17 cellular contexts compared by ENCODE assay signal in genomic region chr3:56838441-56838840, GRCh38. TPM values are rescaled to one million over a fixed set of nuclear protein-coding genes. Genes with fewer than 3 reads are reported as not detected.
DNase-seq lines count a peak whose midpoint lies in the region; ATAC-seq, FAIRE-seq and TF ChIP-seq lines count a peak whose summit lies in the region.
"Had no signal": no experiment of that assay in that cellular context is flagged by ENCODE, and none has a peak within 500 bp of the region (broad histone marks: within the 10 kb centered on the region; RNA-seq: fewer than 3 reads in every experiment).

No MANE protein-coding gene starts in this region.

- H3K9me3 ChIP-seq in smooth muscle cell (replicated peaks; ENCODE audit: low read depth), result no peaks in the 10 kb centered on the region
- H3K9me3 ChIP-seq in small intestine (ENCODE audit: control insufficient read depth, low read depth), result no peaks in the 10 kb centered on the region
- H3K9me3 ChIP-seq: BLaER1 had no signal

- no peak for ATAC-seq in foreskin keratinocyte

- H3K4me3 ChIP-seq in smooth muscle cell (no peak overlapping the region), small intestine (ENCODE audit: low read depth in 1 of 2, low read length in 2 of 2) (no peak overlapping the region)
- H3K4me3 ChIP-seq: BLaER1 had no signal

- no peaks in the 10 kb centered on the region for H4K20me1 ChIP-seq in smooth muscle cell (ENCODE audit: low read depth)
- H4K20me1 ChIP-seq: BLaER1 had no signal

- H3K27ac ChIP-seq in foreskin keratinocyte, result peak overlapping the region; percentile 19
- peak overlapping the region; percentile 96 for H3K27ac ChIP-seq in smooth muscle cell (ENCODE audit: low read depth)
- no peak overlapping the region for H3K27ac ChIP-seq in small intestine (ENCODE audit: low read depth in 1 of 2, low read length in 1 of 2)
- H3K27ac ChIP-seq: BLaER1 had no signal

- H3K4me3 Mint-ChIP-seq in activated T-helper 1 cell treated with anti-CD3 and anti-CD28 coated beads, Interleukin-12 subunit alpha, Interleukin-12 subunit beta, Interleukin-2, Interleukin-4 antibody, amounts not matched to agents 30 ng/mL and 10 ng/mL and 1 ng/mL, durations not matched to agents 14 hours and 24 hours and 36 hours, result no peak overlapping the region

- H3K27me3 ChIP-seq in foreskin keratinocyte (no peaks in the 10 kb centered on the region), smooth muscle cell (ENCODE audit: low read depth) (no peaks in the 10 kb centered on the region), small intestine (ENCODE audit: control insufficient read depth in 2 of 2, insufficient read depth in 2 of 2, low read length in 2 of 2) (no peaks in the 10 kb centered on the region)
- H3K27me3 ChIP-seq: BLaER1 had no signal

- H3K4me1 ChIP-seq in foreskin keratinocyte (peaks cover 32% of the 10 kb centered on the region), smooth muscle cell (ENCODE audit: low read depth) (peaks cover 32% of the 10 kb centered on the region), small intestine (ENCODE audit: control insufficient read depth in 2 of 2, insufficient read depth in 1 of 2, low read depth in 1 of 2, low read length in 1 of 2) (no peaks in the 10 kb centered on the region)

- H3K36me3 ChIP-seq in smooth muscle cell (ENCODE audit: low read depth) (no peaks in the 10 kb centered on the region), small intestine (ENCODE audit: control insufficient read depth in 2 of 2, insufficient read depth in 2 of 2, low read length in 2 of 2) (no peaks in the 10 kb centered on the region)
- H3K36me3 ChIP-seq: BLaER1 had no signal

- peaks cover 13% of the 10 kb centered on the region for H3K4me1 Mint-ChIP-seq in activated T-helper 1 cell treated with anti-CD3 and anti-CD28 coated beads, Interleukin-12 subunit alpha, Interleukin-12 subunit beta, Interleukin-2, Interleukin-4 antibody, amounts not matched to agents 30 ng/mL and 10 ng/mL and 1 ng/mL, durations not matched to agents 14 hours and 24 hours and 36 hours (ENCODE audit: low read depth)

- H3K9ac ChIP-seq in smooth muscle cell (ENCODE audit: low read depth), result peak overlapping the region; percentile 9
- H3K9ac ChIP-seq: BLaER1 had no signal

- no peak overlapping the region for H2AFZ ChIP-seq in smooth muscle cell (ENCODE audit: low read depth)

- H3K27ac Mint-ChIP-seq in activated T-helper 1 cell treated with anti-CD3 and anti-CD28 coated beads, Interleukin-12 subunit alpha, Interleukin-12 subunit beta, Interleukin-2, Interleukin-4 antibody, amounts not matched to agents 30 ng/mL and 10 ng/mL and 1 ng/mL, durations not matched to agents 14 hours and 24 hours and 36 hours, result no peak overlapping the region

- H3K36me3 Mint-ChIP-seq in activated T-helper 1 cell treated with anti-CD3 and anti-CD28 coated beads, Interleukin-12 subunit alpha, Interleukin-12 subunit beta, Interleukin-2, Interleukin-4 antibody, amounts not matched to agents 30 ng/mL and 10 ng/mL and 1 ng/mL, durations not matched to agents 14 hours and 24 hours and 36 hours (ENCODE audit: low read depth), result peaks cover 6% of the 10 kb centered on the region

- DNase-seq in NCI-H2171 treated with DMSO at 0.1 percent for 48 hours (lab: John Stamatoyannopoulos, UW) (peak; percentile 40), NCI-H2171 (lab: John Stamatoyannopoulos, UW) (no peak), NCI-H524 (lab: John Stamatoyannopoulos, UW) (peak; percentile 12 to 72), foreskin keratinocyte (no peak), smooth muscle cell (lab: John Stamatoyannopoulos, UW; ENCODE audit: unreplicated experiment) (no peak), NCI-H128 (lab: John Stamatoyannopoulos, UW; ENCODE audit: unreplicated experiment) (no peak), small intestine (no peak)
- no peak for DNase-seq in activated T-helper 1 cell treated with anti-CD3 and anti-CD28 coated beads, Interleukin-12 subunit alpha, Interleukin-12 subunit beta, Interleukin-2, Interleukin-4 antibody, amounts not matched to agents 30 ng/mL and 10 ng/mL and 1 ng/mL, durations not matched to agents 14 hours and 24 hours and 36 hours (ENCODE audit: low spot score)
- DNase-seq: 8988T, H7, NCI-H1436 treated with DMSO at 0.1 percent for 48 hours, NCI-H2081, NCI-H226, NCI-H774, SHP77 treated with DMSO at 0.1 percent for 48 hours had no signal

- intact Hi-C loops in activated T-helper 1 cell treated with anti-CD3 and anti-CD28 coated beads, Interleukin-12 subunit alpha, Interleukin-12 subunit beta, Interleukin-2, Interleukin-4 antibody, amounts not matched to agents 30 ng/mL and 10 ng/mL and 1 ng/mL, durations not matched to agents 14 hours and 24 hours and 36 hours (cut with micrococcal nuclease), result loop anchor here (2.0 kb wide), 1 partner anchor 24 kb away; no protein-coding TSS in a partner anchor

- H3K79me2 ChIP-seq in smooth muscle cell (ENCODE audit: low read depth), result no peaks in the 10 kb centered on the region

- TF ChIP-seq CTCF in foreskin keratinocyte (conservative IDR thresholded peaks at IDR 0.05), result no peak
- no peak for TF ChIP-seq CTCF in smooth muscle cell (IDR thresholded peaks at IDR 0.05; ENCODE audit: borderline replicate concordance, insufficient read depth, poor library complexity, severe bottlenecking)

- H3F3A ChIP-seq in smooth muscle cell (ENCODE audit: low read depth), result peaks cover 25% of the 10 kb centered on the region

- H3K9me3 Mint-ChIP-seq in activated T-helper 1 cell treated with anti-CD3 and anti-CD28 coated beads, Interleukin-12 subunit alpha, Interleukin-12 subunit beta, Interleukin-2, Interleukin-4 antibody, amounts not matched to agents 30 ng/mL and 10 ng/mL and 1 ng/mL, durations not matched to agents 14 hours and 24 hours and 36 hours, result no peaks in the 10 kb centered on the region

- no peak for FAIRE-seq in small intestine (lab: Jason Lieb, UNC)
- FAIRE-seq: RCC 7860 had no signal

- peak overlapping the region; percentile 65 for H3K4me2 ChIP-seq in smooth muscle cell
- H3K4me2 ChIP-seq: BLaER1 had no signal

- no peaks in the 10 kb centered on the region for H3K27me3 Mint-ChIP-seq in activated T-helper 1 cell treated with anti-CD3 and anti-CD28 coated beads, Interleukin-12 subunit alpha, Interleukin-12 subunit beta, Interleukin-2, Interleukin-4 antibody, amounts not matched to agents 30 ng/mL and 10 ng/mL and 1 ng/mL, durations not matched to agents 14 hours and 24 hours and 36 hours (ENCODE audit: insufficient read depth)

- 32% methylated on average over 4 of the region's 4 CpGs for WGBS in smooth muscle cell (ENCODE audit: low lambda C conversion rate)
- WGBS in small intestine, 3 donors, result 62 to 81% (median 67%) methylated on average over 4 of the region's 4 CpGs

RNA-seq across cellular contexts. Expression of gene ARHGEF3, which starts 36.7 kb away (rescaled TPM):
- total RNA-seq in foreskin keratinocyte, result 28.1 and 46.1 TPM in 2 replicates
- polyA plus RNA-seq in foreskin keratinocyte, result 10.5 and 18.4 TPM in 2 replicates
- 131 and 139 TPM in 2 replicates for total RNA-seq in smooth muscle cell
- 90.5 and 137 TPM in 2 replicates for polyA plus RNA-seq in smooth muscle cell
- 59.2 and 64.1 TPM in 2 replicates for total RNA-seq in activated T-helper 1 cell treated with anti-CD3 and anti-CD28 coated beads, Interleukin-12 subunit alpha, Interleukin-12 subunit beta, Interleukin-2, Interleukin-4 antibody, amounts not matched to agents 30 ng/mL and 10 ng/mL and 1 ng/mL, durations not matched to agents 14 hours and 24 hours and 36 hours
- 1 to 10 TPM; 1.6 to 9.0 (median 4.6) TPM for polyA plus RNA-seq in small intestine

Comparison
In these comparisons a context has a peak if more than half of its experiments do, and no peak if none do; other contexts are left out.
1. DNase-seq: peak in NCI-H2171 treated with DMSO at 0.1 percent for 48 hours (single experiment) and NCI-H524 (2 of 2); none in NCI-H2171 (single experiment), foreskin keratinocyte (0 of 2), smooth muscle cell (single experiment), activated T-helper 1 cell treated with anti-CD3 and anti-CD28 coated beads, Interleukin-12 subunit alpha, Interleukin-12 subunit beta, Interleukin-2, Interleukin-4 antibody, amounts not matched to agents 30 ng/mL and 10 ng/mL and 1 ng/mL, durations not matched to agents 14 hours and 24 hours and 36 hours (single experiment), NCI-H128 (single experiment) and small intestine (single experiment).
2. H3K27ac ChIP-seq: peak in foreskin keratinocyte (single experiment) and smooth muscle cell (single experiment); none in small intestine (0 of 2).